Comparison of ENCODE assay signal across 20 cellular contexts in the genomic region with DNA sequence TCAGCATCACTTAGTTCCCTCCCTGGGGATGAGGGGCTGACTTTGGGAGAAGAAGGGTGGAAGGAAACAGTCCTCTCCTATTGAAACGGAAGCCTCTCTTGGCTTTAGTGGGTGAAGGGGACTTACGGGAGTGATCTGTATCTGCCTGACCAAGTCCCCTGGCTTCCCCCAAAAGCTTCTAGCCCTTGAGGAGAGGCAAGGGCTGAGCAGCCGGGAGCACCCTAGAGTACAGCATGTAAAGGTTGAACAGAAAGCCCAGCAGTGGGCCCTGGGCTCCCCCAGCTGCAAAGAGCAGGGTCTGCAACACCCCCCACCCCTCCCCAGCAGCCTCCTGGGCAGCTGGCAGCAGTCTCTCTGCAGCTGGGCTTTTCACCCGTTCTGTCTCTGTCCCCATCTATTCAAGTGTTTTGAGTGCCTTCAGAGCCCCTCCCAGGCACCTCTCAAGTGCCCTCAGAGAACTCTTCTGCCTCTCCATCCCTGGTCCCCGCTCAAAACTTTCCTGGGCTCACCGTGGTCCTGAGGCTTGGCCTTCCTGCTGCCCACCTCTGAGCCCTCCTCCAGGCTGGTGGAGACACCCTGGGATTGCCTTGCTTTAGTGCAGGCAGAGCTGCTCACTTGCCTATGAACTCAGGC. TPM values are rescaled to one million over a fixed set of nuclear protein-coding genes. Genes with fewer than 3 reads are reported as not detected.
DNase-seq lines count a peak whose midpoint lies in the region; ATAC-seq and TF ChIP-seq lines count a peak whose summit lies in the region.
"Had no signal": no experiment of that assay in that cellular context is flagged by ENCODE, and none has a peak within 500 bp of the region (broad histone marks: within the 10 kb centered on the region; RNA-seq: fewer than 3 reads in every experiment).

No MANE protein-coding gene starts in this region.

- TF ChIP-seq CTCF in endodermal cell (conservative IDR thresholded peaks at IDR 0.05) (no peak), osteoblast (IDR thresholded peaks at IDR 0.05; ENCODE audit: extremely low read depth, low read depth, low read length) (no peak)

- peaks cover 17% of the 10 kb centered on the region for H3K27me3 Mint-ChIP-seq in endodermal cell (ENCODE audit: insufficient read depth)

- no peak overlapping the region for H3K9ac ChIP-seq in endodermal cell (ENCODE audit: extremely low read depth, low read length, poor library complexity, severe bottlenecking)
- H3K9ac ChIP-seq: KMS-11 had no signal

- no peaks in the 10 kb centered on the region for H3K9me3 ChIP-seq in endodermal cell (ENCODE audit: control insufficient read depth, low read length)
- no peaks in the 10 kb centered on the region for H3K9me3 ChIP-seq in osteoblast (ENCODE audit: low read depth, low read length)
- H3K9me3 ChIP-seq: spleen, tibial artery had no signal

- peaks cover 8% of the 10 kb centered on the region for H3K4me1 ChIP-seq in endodermal cell (ENCODE audit: control insufficient read depth, insufficient read depth, low read length)
- H3K4me1 ChIP-seq in osteoblast (ENCODE audit: insufficient read depth, low read length): peaks cover 42% of the 10 kb centered on the region

- DNase-seq in D341Med (ENCODE audit: low spot score) (peak; percentile 17), NCI-H187 treated with DMSO at 0.1 percent for 48 hours (lab: John Stamatoyannopoulos, UW) (peak; percentile 60), endodermal cell (peak; percentile 41), osteoblast (ENCODE audit: insufficient read length, low spot score, missing footprints) (peak; percentile 72), Ammon's horn (ENCODE audit: low spot score) (no peak), AML-193 (lab: John Stamatoyannopoulos, UW) (no peak), ACHN (no peak)
- DNase-seq: activated CD4-positive, CD25-positive, alpha-beta regulatory T cell treated with anti-CD3 and anti-CD28 coated beads, Interleukin-2, amount 50 U/mL, for 72 hours; activated effector memory CD4-positive, alpha-beta T cell treated with anti-CD3 and anti-CD28 coated beads, Interleukin-2, amount 50 U/mL, for 16 hours; C1 segment of cervical spinal cord; foreskin melanocyte; spleen had no signal

- in situ Hi-C loops in ACHN (cut with HindIII; ENCODE audit: low pct_ligation_motif_present, low pct_unique_long_range_greater_than_20kb, low sequenced_read_pairs): no loop called here

- H3K36me3 Mint-ChIP-seq in endodermal cell (ENCODE audit: low read depth): no peaks in the 10 kb centered on the region

- no peak for ATAC-seq in GM21515 (IDR thresholded peaks at IDR 0.05; ENCODE audit: unreplicated experiment)
- ATAC-seq: HCT116, left colon had no signal

- H2AFZ ChIP-seq in osteoblast (ENCODE audit: low read length): no peak overlapping the region

- no peak overlapping the region for H3K4me3 Mint-ChIP-seq in endodermal cell

- H3K4me1 Mint-ChIP-seq in endodermal cell: peaks cover 15% of the 10 kb centered on the region

- no peaks in the 10 kb centered on the region for H3K9me3 Mint-ChIP-seq in endodermal cell

- H3K27me3 ChIP-seq in endodermal cell (ENCODE audit: control insufficient read depth, insufficient read depth, low read length, poor library complexity, severe bottlenecking) (no peaks in the 10 kb centered on the region), osteoblast (ENCODE audit: insufficient read depth, low read length) (no peaks in the 10 kb centered on the region)
- H3K27me3 ChIP-seq: spleen, tibial artery had no signal

- H3K36me3 ChIP-seq in endodermal cell (ENCODE audit: control insufficient read depth, insufficient read depth, low read length) (no peaks in the 10 kb centered on the region), osteoblast (ENCODE audit: insufficient read depth, low read length) (no peaks in the 10 kb centered on the region)
- H3K36me3 ChIP-seq: spleen, tibial artery had no signal

- H4K20me1 ChIP-seq in osteoblast (ENCODE audit: insufficient read depth, low read length): peaks cover 11% of the 10 kb centered on the region

- no peak overlapping the region for H3K4me2 ChIP-seq in osteoblast (ENCODE audit: insufficient read depth, low read length)
- H3K4me2 ChIP-seq: KMS-11 had no signal

- 87 to 89% methylated on average over 3 to 6 of the region's 6 CpGs for WGBS in endodermal cell (ENCODE audit: insufficient coverage in 1 of 2, insufficient read length in 1 of 2), 2 experiments

- no peak overlapping the region for H3K27ac ChIP-seq in endodermal cell (ENCODE audit: low read depth, low read length)
- no peak overlapping the region for H3K27ac ChIP-seq in osteoblast (ENCODE audit: low read depth, low read length)
- H3K27ac ChIP-seq: KMS-11, spleen, tibial artery had no signal

- no peak overlapping the region for H3K27ac Mint-ChIP-seq in endodermal cell

- H3K4me3 ChIP-seq in endodermal cell (ENCODE audit: low read length): no peak overlapping the region
- H3K4me3 ChIP-seq in osteoblast (ENCODE audit: insufficient read depth, low read length): no peak overlapping the region
- H3K4me3 ChIP-seq: spleen, tibial artery had no signal

- H3K79me2 ChIP-seq in osteoblast (ENCODE audit: insufficient read depth, low read length): peaks cover 50% of the 10 kb centered on the region

RNA-seq across cellular contexts. Expression of a gene that starts 2.7 kb away (rescaled TPM):
- 10 to 100 TPM; 17.5 to 21.5 TPM for total RNA-seq in endodermal cell
- polyA plus RNA-seq in endodermal cell (2013, experiment 1 of 2): 12.3 TPM
- polyA plus RNA-seq in endodermal cell (2013, experiment 2 of 2): 14.8 TPM
- total RNA-seq in osteoblast: 6.5 and 8.5 TPM in 2 replicates

RNA-seq across cellular contexts. Expression of a gene that starts 33.2 kb away (rescaled TPM):
- total RNA-seq in endodermal cell: 1 to 10 TPM; 1.6 to 1.7 TPM
- not detected for polyA plus RNA-seq in endodermal cell (2013, experiment 1 of 2)
- polyA plus RNA-seq in endodermal cell (2013, experiment 2 of 2): not detected
- 0.88 TPM in 1 of 2 replicates, not detected in the other for total RNA-seq in osteoblast
- total RNA-seq: OCI-LY7; T-helper 2 cell treated with Interferon-gamma antibody and Interleukin-4, amounts not matched to agents 100 ng/mL and 5 ng/mL, for 36 hours had no signal

RNA-seq across cellular contexts. Expression of a gene that starts 35.3 kb away (rescaled TPM):
- total RNA-seq in endodermal cell (not detected), osteoblast (not detected in 2 replicates)
- not detected for polyA plus RNA-seq in endodermal cell (2013, experiment 1 of 2)
- not detected for polyA plus RNA-seq in endodermal cell (2013, experiment 2 of 2)
- total RNA-seq: cerebellum; OCI-LY7; spleen; T-helper 2 cell treated with Interferon-gamma antibody and Interleukin-4, amounts not matched to agents 100 ng/mL and 5 ng/mL, for 36 hours had no signal
- polyA plus RNA-seq: spleen had no signal

RNA-seq across cellular contexts. Expression of a gene that starts 58.6 kb away (rescaled TPM):
- total RNA-seq in endodermal cell (1 to 10 TPM; 2.4 to 2.7 TPM), osteoblast (under 0.01 TPM in 2 replicates)
- polyA plus RNA-seq in endodermal cell (2013, experiment 1 of 2): 2.1 TPM
- 1.7 TPM for polyA plus RNA-seq in endodermal cell (2013, experiment 2 of 2)
- total RNA-seq: OCI-LY7 had no signal

Comparison
In these comparisons a context has a peak if more than half of its experiments do, and no peak if none do; other contexts are left out.
1. DNase-seq: peak in D341Med (single experiment), NCI-H187 treated with DMSO at 0.1 percent for 48 hours (single experiment), endodermal cell (single experiment) and osteoblast (single experiment); none in Ammon's horn (single experiment), AML-193 (0 of 2) and ACHN (single experiment).